21 cellular contexts compared by ENCODE assay signal in the genomic region with DNA sequence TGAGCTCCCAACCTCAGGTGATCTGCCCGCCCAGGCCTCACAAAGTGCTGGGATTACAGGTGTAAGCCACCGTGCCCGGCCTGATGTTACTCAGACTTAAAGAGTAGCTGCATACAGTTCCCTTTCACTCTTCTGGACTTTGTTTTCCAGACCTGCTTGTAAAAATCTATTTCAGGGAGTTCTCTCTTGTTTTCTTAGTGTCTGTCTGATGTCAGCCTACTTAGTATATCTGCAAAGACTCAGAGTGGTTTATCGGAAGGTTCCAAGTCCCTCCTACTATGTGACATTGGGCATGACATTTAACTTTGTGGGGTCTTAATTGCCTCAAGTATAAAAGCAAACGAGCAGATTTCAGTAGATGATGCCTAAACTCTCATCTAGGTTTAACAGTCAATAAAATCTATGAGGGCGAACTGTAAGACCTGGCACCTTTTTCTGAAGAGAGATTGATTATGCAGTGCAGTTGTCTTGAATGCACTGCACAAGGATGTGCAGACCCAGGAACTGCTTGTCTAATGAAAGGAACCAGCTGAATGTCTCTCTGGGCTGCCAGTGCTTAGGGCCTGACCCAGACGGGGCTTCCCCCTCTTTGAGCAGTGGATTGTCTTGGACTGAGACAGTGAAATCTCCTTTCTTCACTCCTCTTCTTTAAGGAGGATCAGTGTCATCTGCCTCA.
DNase-seq lines count a peak whose midpoint lies in the region; ATAC-seq, FAIRE-seq and TF ChIP-seq lines count a peak whose summit lies in the region.
"Had no signal": no experiment of that assay in that cellular context is flagged by ENCODE, and none has a peak within 500 bp of the region (broad histone marks: within the 10 kb centered on the region; RNA-seq: fewer than 3 reads in every experiment).

No MANE protein-coding gene starts in this region.

- H3K27me3 ChIP-seq in heart left ventricle (no peaks in the 10 kb centered on the region), stomach smooth muscle (ENCODE audit: control insufficient read depth in 1 of 2, insufficient read depth in 2 of 2, low read length in 2 of 2) (no peaks in the 10 kb centered on the region)
- H3K27me3 ChIP-seq: SJCRH30 had no signal

- DNase-seq in heart left ventricle (no peak), left colon (no peak), G401 (ENCODE audit: low spot score) (no peak), D721Med (ENCODE audit: insufficient read length, low spot score) (no peak)
- no peak for DNase-seq in activated naive CD4-positive, alpha-beta T cell treated with Interleukin-2 at 50 U/mL for 16 hours
- DNase-seq: C1 segment of cervical spinal cord; CD4-positive, alpha-beta memory T cell; COR-L47; DMS79 treated with DMSO at 0.1 percent for 48 hours; H7; NCI-H1092; NCI-H1436; NCI-H187; NCI-H2081 treated with DMSO at 0.1 percent for 48 hours; NCI-H2171 treated with DMSO at 0.1 percent for 48 hours; NCI-H524; NCI-H748 treated with DMSO at 0.1 percent for 48 hours; SJCRH30 had no signal

- in situ Hi-C loops in G401 (cut with HindIII; ENCODE audit: low sequenced_read_pairs), result no loop called here

- H3K27ac ChIP-seq in VCaP (peak overlapping the region; percentile 29), heart left ventricle (peak overlapping the region in 8 of 12 donors; percentile 10 to 48 (median 24)), stomach smooth muscle (ENCODE audit: low read length) (peak overlapping the region; percentile 24)
- H3K27ac ChIP-seq: SJCRH30 had no signal

- ATAC-seq in heart left ventricle (peak in 3 of 4 donors; percentile 46 to 70 (median 62)), left colon (peak; percentile 86)

- H3K4me3 ChIP-seq in heart left ventricle, result no peak overlapping the region
- peak overlapping the region in 1 of 2 donors; percentile 5 for H3K4me3 ChIP-seq in stomach smooth muscle (ENCODE audit: low read length in 2 of 2)
- H3K4me3 ChIP-seq: SJCRH30 had no signal

- 63 to 73% (median 66%) methylated on average over 7 of the region's 7 CpGs for WGBS in heart left ventricle, 4 donors

- no peak overlapping the region for H3K9ac ChIP-seq in stomach smooth muscle (ENCODE audit: low read length in 2 of 2)

- peaks cover 0 to 6% (median 0%) of the 10 kb centered on the region in 12 donors for H3K9me3 ChIP-seq in heart left ventricle
- H3K9me3 ChIP-seq in stomach smooth muscle (ENCODE audit: control insufficient read depth in 2 of 2, low read length in 2 of 2), result no peaks in the 10 kb centered on the region
- H3K9me3 ChIP-seq: SJCRH30 had no signal

- no peak for FAIRE-seq in D721Med (lab: Jason Lieb, UNC)
- FAIRE-seq: RCC 7860 had no signal

- H3K36me3 ChIP-seq in heart left ventricle (no peaks in the 10 kb centered on the region), stomach smooth muscle (ENCODE audit: control insufficient read depth in 2 of 2, insufficient read depth in 2 of 2, low read length in 2 of 2) (no peaks in the 10 kb centered on the region)
- H3K36me3 ChIP-seq: SJCRH30 had no signal

- H3K4me1 ChIP-seq in heart left ventricle, result peaks cover 0 to 79% (median 34%) of the 10 kb centered on the region in 12 donors
- peaks cover 31% of the 10 kb centered on the region for H3K4me1 ChIP-seq in stomach smooth muscle (ENCODE audit: control insufficient read depth, insufficient read depth, low read length)
- H3K4me1 ChIP-seq: SJCRH30 had no signal

- TF ChIP-seq POLR2A in heart left ventricle (IDR thresholded peaks at IDR 0.05), result no peak

- intact Hi-C loops in heart left ventricle (cut with DNase I) (loop anchor here in 5 of 10 donors (5.0 to 10.0 kb wide), 5 partner anchors 60 to 325 kb away; no protein-coding TSS in a partner anchor), left colon (cut with DNase I, micrococcal nuclease) (no loop called here)

- TF ChIP-seq CTCF in VCaP (conservative IDR thresholded peaks at IDR 0.05) (no peak), heart left ventricle (IDR thresholded peaks at IDR 0.05) (no peak), D721Med (IDR thresholded peaks at IDR 0.05; ENCODE audit: insufficient read depth, missing control alignments) (no peak)
